Comparison of ENCODE assay signal across 8 cellular contexts in genomic region chr19:7366701-7367420, GRCh38. TPM values are rescaled to one million over a fixed set of nuclear protein-coding genes. Genes with fewer than 3 reads are reported as not detected.
A peak's percentile ranks its signal among the peaks of the same experiment; 100 is the strongest.
DNase-seq lines count a peak whose midpoint lies in the region; ATAC-seq and TF ChIP-seq lines count a peak whose summit lies in the region.

No MANE protein-coding gene starts in this region.

- H3K27ac ChIP-seq in body of pancreas (no peak overlapping the region), muscle layer of colon (ENCODE audit: low read depth, low read length) (peak overlapping the region; percentile 72)

- peaks cover 24% of the 10 kb centered on the region for H3K4me1 Mint-ChIP-seq in activated T-cell treated with anti-CD3 and anti-CD28 coated beads, Interleukin-2, amount 50 U/mL, for 24 hours (ENCODE audit: low read depth)

- 68 to 76% methylated on average over 9 to 10 of the region's 10 CpGs for WGBS in body of pancreas, 2 donors

- H3K27me3 ChIP-seq in body of pancreas (no peaks in the 10 kb centered on the region), muscle layer of colon (ENCODE audit: control insufficient read depth in 1 of 2, insufficient read depth in 2 of 2, low read length in 2 of 2) (no peaks in the 10 kb centered on the region)

- intact Hi-C loops in body of pancreas (cut with DNase I): no loop called here

- peaks cover 57% of the 10 kb centered on the region for H3K36me3 Mint-ChIP-seq in activated T-cell treated with anti-CD3 and anti-CD28 coated beads, Interleukin-2, amount 50 U/mL, for 24 hours (ENCODE audit: low read depth)

- H3K4me3 ChIP-seq in body of pancreas: no peak overlapping the region
- no peak overlapping the region for H3K4me3 ChIP-seq in muscle layer of colon (ENCODE audit: low read depth in 1 of 2, low read length in 2 of 2)

- DNase-seq in activated T-cell treated with anti-CD3 and anti-CD28 coated beads, Interleukin-2, amount 50 U/mL, for 24 hours: no peak
- no peak for DNase-seq in activated T-cell treated with anti-CD3 and anti-CD28 coated beads for 4 hours
- DNase-seq in NCI-H69 (lab: John Stamatoyannopoulos, UW): peak; percentile 58
- DNase-seq in body of pancreas: peak in 1 of 4 donors; percentile 26
- DNase-seq in NCI-H345 treated with DMSO at 0.1 percent for 48 hours (lab: John Stamatoyannopoulos, UW; ENCODE audit: unreplicated experiment): no peak
- no peak for DNase-seq in effector CD4-positive, alpha-beta T cell

- H3K4me3 Mint-ChIP-seq in activated T-cell treated with anti-CD3 and anti-CD28 coated beads, Interleukin-2, amount 50 U/mL, for 24 hours: no peak overlapping the region

- H3K9me3 Mint-ChIP-seq in activated T-cell treated with anti-CD3 and anti-CD28 coated beads, Interleukin-2, amount 50 U/mL, for 24 hours: no peaks in the 10 kb centered on the region

- TF ChIP-seq POLR2A in body of pancreas (IDR thresholded peaks at IDR 0.05): no peak

- H3K9me3 ChIP-seq in body of pancreas (no peaks in the 10 kb centered on the region), muscle layer of colon (ENCODE audit: low read length) (no peaks in the 10 kb centered on the region)

- peak in 5 of 7 experiments; percentile 14 to 56 (median 44) for TF ChIP-seq CTCF in body of pancreas (IDR thresholded peaks at IDR 0.05)

- no peaks in the 10 kb centered on the region for H3K36me3 ChIP-seq in body of pancreas (replicated peaks in 1 of 2; ENCODE audit: insufficient read depth in 1 of 2, low read depth in 2 of 2)
- peaks cover 10% of the 10 kb centered on the region for H3K36me3 ChIP-seq in muscle layer of colon (ENCODE audit: insufficient read depth, low read length)

- peak overlapping the region; percentile 79 for H3K27ac Mint-ChIP-seq in activated T-cell treated with anti-CD3 and anti-CD28 coated beads, Interleukin-2, amount 50 U/mL, for 24 hours

- no peaks in the 10 kb centered on the region for H3K27me3 Mint-ChIP-seq in activated T-cell treated with anti-CD3 and anti-CD28 coated beads, Interleukin-2, amount 50 U/mL, for 24 hours

- no peak overlapping the region for H3K9ac ChIP-seq in muscle layer of colon (ENCODE audit: low read length)

- H3K4me1 ChIP-seq in body of pancreas: no peaks in the 10 kb centered on the region
- peaks cover 30% of the 10 kb centered on the region for H3K4me1 ChIP-seq in muscle layer of colon (ENCODE audit: insufficient read depth, low read length)

- ATAC-seq in body of pancreas (peak; percentile 50), HG03342 (IDR thresholded peaks at IDR 0.05; ENCODE audit: unreplicated experiment) (no peak)

RNA-seq across cellular contexts. Expression of gene ARHGEF18, which starts 18.1 kb away (rescaled TPM):
- total RNA-seq in body of pancreas: 10 to 100 TPM; 30.0 to 51.6 TPM
